ENCODE assay signal across 1 cellular context in genomic region chr19:39506598-39506943, GRCh38.
TF ChIP-seq lines count a peak whose summit lies in the region.

No MANE protein-coding gene starts in this region.

TF ChIP-seq in GM23338, 12 proteins besides CTCF, POLR2A, EP300 and RAD21 (continued from another document):
- TF ChIP-seq ZNF462 (CRISPR knock-in tag; IDR thresholded peaks at IDR 0.05) (no peak), EZH2 (IDR thresholded peaks at IDR 0.05; ENCODE audit: low read depth, unreplicated experiment) (no peak), ZNF114 (CRISPR knock-in tag; IDR thresholded peaks at IDR 0.05) (no peak), EZH2phosphoT487 (IDR thresholded peaks at IDR 0.05; ENCODE audit: unreplicated experiment) (no peak), NANOG (IDR thresholded peaks at IDR 0.05; ENCODE audit: borderline replicate concordance) (no peak)
